Comparison of ENCODE assay signal across 24 cellular contexts in the genomic region with DNA sequence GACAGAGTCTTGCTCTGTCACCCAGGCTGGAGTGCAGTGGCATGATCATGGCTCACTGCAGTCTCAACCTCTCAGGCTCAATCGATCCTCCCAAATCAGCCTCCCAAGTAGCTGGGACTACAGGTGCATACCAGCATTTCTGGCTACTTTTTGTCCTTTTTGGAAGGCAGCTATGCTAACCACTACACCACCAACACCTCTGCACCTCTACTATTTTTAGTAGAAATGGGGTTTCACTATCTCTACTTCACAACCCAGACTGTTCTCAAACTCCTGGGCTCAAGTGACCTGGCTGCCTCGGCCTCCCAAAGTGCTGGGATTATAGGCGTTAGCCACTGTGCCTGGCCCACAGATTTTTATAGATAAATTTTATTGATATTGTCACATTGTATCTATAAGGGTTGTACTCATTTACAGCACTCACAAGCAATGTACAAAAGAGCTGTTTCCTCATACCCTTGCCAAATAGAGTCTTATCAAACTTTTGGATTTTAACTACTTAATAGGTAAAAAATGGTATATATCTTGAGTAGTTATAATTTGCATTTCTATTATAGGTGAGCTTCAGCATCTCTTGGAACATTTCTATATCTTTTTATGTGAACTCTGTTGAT. TPM values are rescaled to one million over a fixed set of nuclear protein-coding genes. Genes with fewer than 3 reads are reported as not detected.
DNase-seq lines count a peak whose midpoint lies in the region; ATAC-seq and TF ChIP-seq lines count a peak whose summit lies in the region.
"Had no signal": no experiment of that assay in that cellular context is flagged by ENCODE, and none has a peak within 500 bp of the region (broad histone marks: within the 10 kb centered on the region; RNA-seq: fewer than 3 reads in every experiment).

No MANE protein-coding gene starts in this region.

- H3K9me3 ChIP-seq in left ventricle myocardium inferior (replicated peaks) = no peaks in the 10 kb centered on the region
- H3K9me3 ChIP-seq: A549, SK-N-SH had no signal

- H3K9ac ChIP-seq in KMS-11 = no peak overlapping the region
- H3K9ac ChIP-seq: SK-N-SH had no signal

- H3K36me3 ChIP-seq in KMS-11 (ENCODE audit: insufficient read depth) (no peaks in the 10 kb centered on the region), left ventricle myocardium inferior (no peaks in the 10 kb centered on the region)

- H3K4me1 ChIP-seq in KMS-11 (ENCODE audit: low read depth, poor library complexity, severe bottlenecking) = peaks cover 39% of the 10 kb centered on the region
- no peaks in the 10 kb centered on the region for H3K4me1 ChIP-seq in left ventricle myocardium inferior
- H3K4me1 ChIP-seq: A549 had no signal

- no peak overlapping the region for H2AFZ ChIP-seq in KMS-11 (ENCODE audit: low read depth)

- no peaks in the 10 kb centered on the region for H3K79me2 ChIP-seq in KMS-11 (ENCODE audit: insufficient read depth, low read depth)

- ATAC-seq in GM18867 (IDR thresholded peaks at IDR 0.05; ENCODE audit: unreplicated experiment) (peak; percentile 90), GM21526 (IDR thresholded peaks at IDR 0.05; ENCODE audit: low FRiP score, unreplicated experiment) (peak; percentile 52), left colon (peak; percentile 81), HG03565 (IDR thresholded peaks at IDR 0.05; ENCODE audit: unreplicated experiment) (no peak)
- ATAC-seq: A549, HCT116 had no signal

- no peak for TF ChIP-seq CTCF in KMS-11 (conservative IDR thresholded peaks at IDR 0.05; ENCODE audit: low read depth, low read length)
- TF ChIP-seq CTCF in left ventricle myocardium inferior (IDR thresholded peaks at IDR 0.05; ENCODE audit: borderline replicate concordance) = no peak

- H3K27me3 ChIP-seq in KMS-11 (ENCODE audit: insufficient read depth, low read depth) (no peaks in the 10 kb centered on the region), left ventricle myocardium inferior (ENCODE audit: low read depth) (no peaks in the 10 kb centered on the region)

- H4K20me1 ChIP-seq in KMS-11 (ENCODE audit: insufficient read depth) = no peaks in the 10 kb centered on the region

- DNase-seq in left colon (no peak), left ventricle myocardium inferior (no peak), GF-D8 (lab: John Stamatoyannopoulos, UW) (no peak)
- no peak for DNase-seq in stimulated activated CD4-positive, alpha-beta T cell treated with anti-CD3 and anti-CD28 coated beads, Interleukin-4, amount 100 ng/mL, for 4 hours
- DNase-seq: DMS79; KBM-7; NCI-H1105; NCI-H146; NCI-H2029 treated with DMSO at 0.1 percent for 48 hours; NCI-H226; NCI-H510A treated with DMSO at 0.1 percent for 48 hours; NCI-H748 treated with DMSO at 0.1 percent for 48 hours; NK-92 treated with Interleukin-12 subunit alpha and Interleukin-12 subunit beta, amount 100 ng/mL, for 24 hours; SHP77 treated with DMSO at 0.1 percent for 48 hours; SK-N-SH had no signal

- peak overlapping the region; percentile 40 for H3K4me2 ChIP-seq in KMS-11
- H3K4me2 ChIP-seq: A549, SK-N-SH had no signal

- H3K4me3 ChIP-seq in KMS-11 (IDR thresholded peaks at IDR 0.05; ENCODE audit: insufficient read depth, low read depth, low read length) (no peak overlapping the region), left ventricle myocardium inferior (no peak overlapping the region)
- H3K4me3 ChIP-seq: A549 had no signal

- H3K27ac ChIP-seq in KMS-11 = peak overlapping the region; percentile 19; the same call in 1 of the 2 replicates
- H3K27ac ChIP-seq in left ventricle myocardium inferior (replicated peaks) = no peak overlapping the region
- H3K27ac ChIP-seq: A549, RWPE1 had no signal

- intact Hi-C loops in left colon (cut with DNase I, micrococcal nuclease) (no loop called here), left ventricle myocardium inferior (cut with micrococcal nuclease) (no loop called here)

RNA-seq across cellular contexts. Expression of gene PRR15, which starts 23.7 kb away (rescaled TPM):
- 100 to 1,000 TPM; 177 to 290 TPM for total RNA-seq in left colon
- not detected for total RNA-seq in left ventricle myocardium inferior
- total RNA-seq: B cell, HT1080 had no signal

Comparison
In these comparisons a context has a peak if more than half of its experiments do, and no peak if none do; other contexts are left out.
1. RNA of gene PRR15, which starts 23.7 kb away (total RNA-seq): 177 to 290 TPM in left colon; not detected in left ventricle myocardium inferior (single experiment); every median in the first group is over 100 times any median in the second.